Comparison of ENCODE assay signal across 17 cellular contexts in genomic region chr2:231987088-231987788, GRCh38. TPM values are rescaled to one million over a fixed set of nuclear protein-coding genes. Genes with fewer than 3 reads are reported as not detected.
DNase-seq lines count a peak whose midpoint lies in the region; ATAC-seq and TF ChIP-seq lines count a peak whose summit lies in the region.
"Had no signal": no experiment of that assay in that cellular context is flagged by ENCODE, and none has a peak within 500 bp of the region (broad histone marks: within the 10 kb centered on the region; RNA-seq: fewer than 3 reads in every experiment).

No MANE protein-coding gene starts in this region.

- TF ChIP-seq POLR2A in esophagus squamous epithelium (IDR thresholded peaks at IDR 0.05): no peak

- no peak overlapping the region for H3K4ac ChIP-seq in neuronal stem cell (ENCODE audit: low read length)

- H3K27ac Mint-ChIP-seq in brain: peak overlapping the region in 3 of 5 experiments; percentile 66 to 91 (median 71)
- H3K27ac Mint-ChIP-seq: immature natural killer cell had no signal

- H3K23ac ChIP-seq in neuronal stem cell (ENCODE audit: low read depth, low read length, poor library complexity): no peak overlapping the region

- H3K4me1 Mint-ChIP-seq in brain: peaks cover 49% of the 10 kb centered on the region

- no peak overlapping the region for H2AK5ac ChIP-seq in neuronal stem cell (ENCODE audit: low read depth, low read length)

- no peak overlapping the region for H2BK12ac ChIP-seq in neuronal stem cell (ENCODE audit: low read length)

- peaks cover 0 to 8% (median 0%) of the 10 kb centered on the region in 5 experiments for H3K9me3 Mint-ChIP-seq in brain
- H3K9me3 Mint-ChIP-seq: immature natural killer cell had no signal

- H3K36me3 ChIP-seq in right atrium auricular region: no peaks in the 10 kb centered on the region
- H3K36me3 ChIP-seq in neuronal stem cell (replicated peaks in 1 of 2; ENCODE audit: control insufficient read depth in 2 of 2, insufficient read depth in 2 of 2, low read length in 2 of 2): no peaks in the 10 kb centered on the region
- no peaks in the 10 kb centered on the region for H3K36me3 ChIP-seq in esophagus squamous epithelium
- H3K36me3 ChIP-seq: colonic mucosa, sigmoid colon, uterus had no signal

- no peak overlapping the region for H3K14ac ChIP-seq in neuronal stem cell (ENCODE audit: low read length)

- H4K8ac ChIP-seq in neuronal stem cell (ENCODE audit: low read depth, low read length): no peak overlapping the region

- H3K4me1 ChIP-seq in right atrium auricular region (peaks cover 0 to 22% of the 10 kb centered on the region in 2 donors), neuronal stem cell (ENCODE audit: control insufficient read depth in 2 of 2, insufficient read depth in 1 of 2, low read depth in 1 of 2, low read length in 2 of 2) (peaks cover 2 to 8% of the 10 kb centered on the region in 2 donors), esophagus squamous epithelium (peaks cover 0 to 26% (median 6%) of the 10 kb centered on the region in 3 donors)
- H3K4me1 ChIP-seq: colonic mucosa, uterus had no signal

- H3K27ac ChIP-seq in right atrium auricular region: no peak overlapping the region
- no peak overlapping the region for H3K27ac ChIP-seq in neuronal stem cell (replicated peaks; ENCODE audit: low read length)
- no peak overlapping the region for H3K27ac ChIP-seq in esophagus squamous epithelium
- H3K27ac ChIP-seq: colonic mucosa, sigmoid colon, uterus had no signal

- ATAC-seq in Right ventricle myocardium superior (ENCODE audit: poor library complexity) (peak; percentile 83), left ventricle myocardium superior (peak; percentile 83)

- no peak for TF ChIP-seq CTCF in right atrium auricular region (IDR thresholded peaks at IDR 0.05)
- TF ChIP-seq CTCF in brain (conservative IDR thresholded peaks at IDR 0.05): no peak
- no peak for TF ChIP-seq CTCF in esophagus squamous epithelium (IDR thresholded peaks at IDR 0.05)

- no peak overlapping the region for H2BK120ac ChIP-seq in neuronal stem cell (ENCODE audit: low read depth, low read length)

- intact Hi-C loops in Right ventricle myocardium superior (cut with DNase I): no loop called here
- intact Hi-C loops in left ventricle myocardium superior (cut with micrococcal nuclease): no loop called here
- intact Hi-C loops in esophagus squamous epithelium (cut with DNase I): no loop called here

- no peak for DNase-seq in Right ventricle myocardium superior
- no peak for DNase-seq in right atrium auricular region (ENCODE audit: low spot score)
- no peak for DNase-seq in left ventricle myocardium superior
- DNase-seq in HK-2 (ENCODE audit: unreplicated experiment): no peak
- DNase-seq in neuronal stem cell (ENCODE audit: low spot score): no peak
- no peak for DNase-seq in hippocampal formation (lab: John Stamatoyannopoulos, UW)
- no peak for DNase-seq in esophagus squamous epithelium (lab: John Stamatoyannopoulos, UW)
- DNase-seq: activated CD4-positive, alpha-beta T cell treated with anti-CD3 and anti-CD28 coated beads for 4 hours; activated gamma-delta T cell treated with Interleukin-2 at 50 U/mL for 16 hours; colonic mucosa; glutamatergic neuron; immature natural killer cell; NCI-H2029; NCI-H524 treated with DMSO at 0.1 percent for 48 hours; sigmoid colon had no signal

- H2BK5ac ChIP-seq in neuronal stem cell (ENCODE audit: low read length): no peak overlapping the region

- H3K27me3 ChIP-seq in right atrium auricular region: no peaks in the 10 kb centered on the region
- H3K27me3 ChIP-seq in neuronal stem cell (ENCODE audit: control insufficient read depth in 3 of 3, insufficient read depth in 3 of 3, low read depth in 1 of 3, low read length in 3 of 3): no peaks in the 10 kb centered on the region
- H3K27me3 ChIP-seq in esophagus squamous epithelium: no peaks in the 10 kb centered on the region
- H3K27me3 ChIP-seq: colonic mucosa, sigmoid colon, uterus had no signal

- H3K4me3 ChIP-seq in right atrium auricular region (no peak overlapping the region), neuronal stem cell (ENCODE audit: low read length in 2 of 2) (no peak overlapping the region), esophagus squamous epithelium (no peak overlapping the region)
- H3K4me3 ChIP-seq: colonic mucosa, sigmoid colon, uterus had no signal

- H3K4me3 Mint-ChIP-seq in brain: peak overlapping the region in 1 of 5 experiments; percentile 14
- H3K4me3 Mint-ChIP-seq: immature natural killer cell had no signal

- H3K27me3 Mint-ChIP-seq in brain: no peaks in the 10 kb centered on the region

- peaks cover 27% of the 10 kb centered on the region for H3K36me3 Mint-ChIP-seq in brain

- H2BK15ac ChIP-seq in neuronal stem cell (ENCODE audit: low read length): no peak overlapping the region

- H3K9me3 ChIP-seq in right atrium auricular region (no peaks in the 10 kb centered on the region), neuronal stem cell (replicated peaks in 1 of 2; ENCODE audit: control insufficient read depth in 2 of 2, insufficient read depth in 1 of 2, low read depth in 1 of 2, low read length in 2 of 2) (no peaks in the 10 kb centered on the region), esophagus squamous epithelium (no peaks in the 10 kb centered on the region)
- H3K9me3 ChIP-seq: colonic mucosa, sigmoid colon, uterus had no signal

- H2AFZ ChIP-seq in neuronal stem cell (ENCODE audit: low read length): no peak overlapping the region

- no CpG with 5 or more reads among the region's 5 CpGs for WGBS in neuronal stem cell (ENCODE audit: extremely low coverage in 2 of 2, insufficient read length in 2 of 2, insufficient replicate concordance in 1 of 2), 2 donors
- WGBS in esophagus squamous epithelium, 2 donors: 48 to 60% methylated on average over 5 of the region's 5 CpGs

- H3K9ac ChIP-seq in neuronal stem cell (ENCODE audit: low read depth, low read length, poor library complexity): no peak overlapping the region

- no peak overlapping the region for H3K18ac ChIP-seq in neuronal stem cell (ENCODE audit: low read length)

- no peak overlapping the region for H4K91ac ChIP-seq in neuronal stem cell (ENCODE audit: low read depth, low read length, poor library complexity)

- H3K4me2 ChIP-seq in neuronal stem cell (ENCODE audit: insufficient read depth, low read length, poor library complexity, severe bottlenecking): no peak overlapping the region

- no peaks in the 10 kb centered on the region for H3K79me1 ChIP-seq in neuronal stem cell (ENCODE audit: low read depth, low read length)

RNA-seq across cellular contexts. Expression of gene DIS3L2, which starts 25.7 kb away (rescaled TPM):
- total RNA-seq in Right ventricle myocardium superior (17.6 TPM), right atrium auricular region (10 to 100 TPM; 19.6 to 22.1 TPM), left ventricle myocardium superior (19.6 TPM), esophagus squamous epithelium (10 to 100 TPM; 14.5 to 42.8 (median 32.4) TPM)
- polyA plus RNA-seq in brain (ENCODE audit: insufficient read depth, low read depth, low replicate concordance): 14.8 TPM
- polyA plus RNA-seq in neuronal stem cell (2013, experiment 1 of 2): 17.7 TPM
- polyA plus RNA-seq in neuronal stem cell (2013, experiment 2 of 2): 18.0 TPM
